22 cellular contexts compared by ENCODE assay signal in the genomic region with DNA sequence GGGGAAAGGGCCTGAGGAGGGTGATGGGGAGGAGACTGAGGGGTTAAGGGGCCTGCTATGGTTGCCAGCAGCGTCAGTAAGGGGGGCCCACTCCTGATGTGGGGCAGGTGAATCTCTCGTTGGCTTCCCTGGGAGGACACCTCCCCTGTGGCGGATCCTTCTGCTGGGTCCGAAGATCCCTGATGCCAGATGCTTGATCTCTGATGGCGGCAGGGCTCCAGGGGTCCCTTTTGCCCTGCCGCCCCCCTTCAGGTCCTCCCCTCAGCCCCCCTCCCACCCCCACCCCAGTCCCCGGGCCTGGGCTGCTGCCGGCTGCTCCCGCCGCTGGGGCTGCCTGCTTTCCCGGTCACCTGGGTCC. TPM values are rescaled to one million over a fixed set of nuclear protein-coding genes. Genes with fewer than 3 reads are reported as not detected.
A peak's percentile ranks its signal among the peaks of the same experiment; 100 is the strongest.
DNase-seq lines count a peak whose midpoint lies in the region; FAIRE-seq and TF ChIP-seq lines count a peak whose summit lies in the region.
"Had no signal": no experiment of that assay in that cellular context is flagged by ENCODE, and none has a peak within 500 bp of the region (broad histone marks: within the 10 kb centered on the region; RNA-seq: fewer than 3 reads in every experiment).

No MANE protein-coding gene starts in this region.

- no peaks in the 10 kb centered on the region for H3K9me3 ChIP-seq in H1 (ENCODE audit: insufficient read depth in 2 of 2, low read depth in 1 of 2, low read length in 1 of 2)
- no peaks in the 10 kb centered on the region for H3K9me3 ChIP-seq in mucosa of stomach (ENCODE audit: control insufficient read depth, low read length)
- H3K9me3 ChIP-seq: BLaER1 treated with 17β-estradiol and CSF1 and Interleukin-3, amounts not matched to agents 10 nM and 100 nM; left lung; mucosa of descending colon; SJCRH30; testis had no signal

- peaks cover 0 to 18% (median 12%) of the 10 kb centered on the region in 4 experiments; a peak in 6 of 7 replicates for H3K27me3 ChIP-seq in H1 (replicated peaks in 1 of 4; ENCODE audit: control insufficient read depth in 3 of 4, extremely low read depth in 1 of 4, insufficient read depth in 3 of 4, low read length in 3 of 4)
- peaks cover 11% of the 10 kb centered on the region for H3K27me3 ChIP-seq in mucosa of stomach (ENCODE audit: control insufficient read depth, insufficient read depth, low read length)
- H3K27me3 ChIP-seq: SJCRH30, testis had no signal

- no peak overlapping the region for H2BK120ac ChIP-seq in H1 (replicated peaks; ENCODE audit: low read depth, low read length)

- no peak overlapping the region for H3K23ac ChIP-seq in H1 (ENCODE audit: insufficient read length)

- POLR2A ChIA-PET in H1 (lab: Charles Lee; ENCODE audit: partially characterized antibody) = interaction anchor here (0.9 to 3.5 kb wide), 5 partner anchors 11 to 176 kb away, joined by 3 to 15 read pairs (median 4); partner anchors contain the start of genes C2CD4D and TUFT1

- no peak for TF ChIP-seq EP300 in H1 (IDR thresholded peaks at IDR 0.05; ENCODE audit: borderline replicate concordance in 1 of 2, low read depth in 2 of 2, low read length in 2 of 2)

- H3K79me1 ChIP-seq in H1 (ENCODE audit: low read depth, low read length) = no peaks in the 10 kb centered on the region; the same call in 1 of the 2 replicates

- H2BK15ac ChIP-seq in H1 (ENCODE audit: low read length) = no peak overlapping the region

- no peak overlapping the region for H3K56ac ChIP-seq in H1 (replicated peaks; ENCODE audit: insufficient read length, low read depth, low read length)

- 4% methylated on average over 4 of the region's 11 CpGs; no CpG with 5 or more reads in 1 of the 2 experiments for WGBS in H1 (ENCODE audit: extremely low coverage in 1 of 2, insufficient coverage in 1 of 2, insufficient read length in 1 of 2, insufficient replicate concordance in 2 of 2, low coverage in 1 of 2, low lambda C conversion rate in 2 of 2, missing lambda C conversion rate in 1 of 2), 2 experiments

- H3K4ac ChIP-seq in H1 (replicated peaks; ENCODE audit: insufficient read length, low read depth, low read length) = no peak overlapping the region

- no peak overlapping the region for H4K8ac ChIP-seq in H1 (ENCODE audit: extremely low read depth, insufficient read depth, low read length)

- H4K5ac ChIP-seq in H1 (ENCODE audit: insufficient read length, low read depth, low read length) = no peak overlapping the region

- no peak overlapping the region for H4K91ac ChIP-seq in H1 (replicated peaks; ENCODE audit: insufficient read length, low read length)

- no peak for TF ChIP-seq RAD21 in H1 (IDR thresholded peaks at IDR 0.05 in 1 of 2, conservative IDR thresholded peaks at IDR 0.05 in 1 of 2; ENCODE audit: low read depth in 2 of 2, low read length in 2 of 2)

- CTCF ChIA-PET in H1 (lab: Charles Lee; ENCODE audit: partially characterized antibody) = interaction anchor here (0.8 to 4.8 kb wide), 15 partner anchors 8 to 135 kb away, joined by 3 to 41 read pairs (median 5); no protein-coding TSS in a partner anchor

- H3K4me1 ChIP-seq in H1 (replicated peaks in 1 of 4; ENCODE audit: control insufficient read depth in 3 of 4, insufficient read depth in 4 of 4, low read length in 3 of 4) (peaks cover 2 to 8% (median 4%) of the 10 kb centered on the region in 4 experiments), mucosa of stomach (ENCODE audit: control insufficient read depth, insufficient read depth, low read length) (peaks cover 21% of the 10 kb centered on the region)
- H3K4me1 ChIP-seq: SJCRH30 had no signal

- no peak overlapping the region for H2AK5ac ChIP-seq in H1 (ENCODE audit: low read depth, low read length)

- FAIRE-seq in H1 (lab: Jason Lieb, UNC) = no peak

- H3K9ac ChIP-seq in H1 (replicated peaks in 1 of 4; ENCODE audit: extremely low read depth in 1 of 4, low read depth in 3 of 4, low read length in 3 of 4) = peak overlapping the region in 1 of 4 experiments; percentile 29; a peak in 1 of 7 replicates
- peak overlapping the region; percentile 27 for H3K9ac ChIP-seq in mucosa of stomach (ENCODE audit: low read length)
- H3K9ac ChIP-seq: BLaER1 treated with 17β-estradiol and CSF1 and Interleukin-3, amounts not matched to agents 10 nM and 100 nM had no signal

- DNase-seq in Jurkat, Clone E6-1 (ENCODE audit: low read depth, low spot score) = no peak
- DNase-seq in H1 (ENCODE audit: low read depth in 1 of 2, low spot score in 2 of 2) (no peak), NCI-H226 (no peak), SIG-M5 (lab: John Stamatoyannopoulos, UW) (no peak), foreskin melanocyte (no peak), NAMALWA (ENCODE audit: low spot score) (no peak)
- DNase-seq: activated CD4-positive, alpha-beta T cell treated with anti-CD3 and anti-CD28 coated beads, Interleukin-2, amount 10 ng/mL, durations not matched to agents 7 days and 5 days; activated CD8-positive, alpha-beta memory T cell treated with anti-CD3 and anti-CD28 coated beads, Interleukin-2, amount 50 U/mL, for 4 hours; brain microvascular endothelial cell; HFFc6; left lung; mucosa of descending colon; PC-3 had no signal

- H3K27ac ChIP-seq in 22Rv1 (peak overlapping the region; percentile 59), H1 (ENCODE audit: low read depth, low read length) (no peak overlapping the region)
- H3K27ac ChIP-seq: BLaER1 treated with 17β-estradiol and CSF1 and Interleukin-3, amounts not matched to agents 10 nM and 100 nM; brain microvascular endothelial cell; left lung; SJCRH30; testis had no signal

- no peaks in the 10 kb centered on the region for H3K79me2 ChIP-seq in H1 (ENCODE audit: control insufficient read depth in 1 of 2, insufficient read depth in 2 of 2, low read length in 2 of 2)

- H3K36me3 ChIP-seq in H1 (ENCODE audit: control insufficient read depth in 2 of 4, insufficient read depth in 4 of 4, low read length in 3 of 4) (no peaks in the 10 kb centered on the region), mucosa of stomach (ENCODE audit: control insufficient read depth, insufficient read depth, low read length) (no peaks in the 10 kb centered on the region)
- H3K36me3 ChIP-seq: BLaER1 treated with 17β-estradiol and CSF1 and Interleukin-3, amounts not matched to agents 10 nM and 100 nM; brain microvascular endothelial cell; left lung; SJCRH30 had no signal

- no peak overlapping the region; the same call in 1 of the 2 replicates for H3K18ac ChIP-seq in H1 (ENCODE audit: extremely low read depth, low read length)

- TF ChIP-seq CTCF in 22Rv1 (IDR thresholded peaks at IDR 0.05) = no peak
- no peak for TF ChIP-seq CTCF in H1 (IDR thresholded peaks at IDR 0.05; ENCODE audit: control extremely low read depth in 1 of 3, insufficient read depth in 1 of 3, low read depth in 1 of 3, low read length in 3 of 3)

- peak overlapping the region; percentile 76 to 97 for H3K4me2 ChIP-seq in H1 (ENCODE audit: insufficient read depth in 1 of 2, low read depth in 2 of 2, low read length in 2 of 2)

- H3K4me3 ChIP-seq in Jurkat, Clone E6-1 (ENCODE audit: low read length) = peak overlapping the region; percentile 21
- peak overlapping the region; percentile 29 to 60 (median 54); a peak in 7 of 8 replicates for H3K4me3 ChIP-seq in H1 (ENCODE audit: extremely low read depth in 1 of 4, insufficient read depth in 2 of 4, low read depth in 3 of 4, low read length in 4 of 4)
- H3K4me3 ChIP-seq in mucosa of stomach (ENCODE audit: low read length) = no peak overlapping the region
- H3K4me3 ChIP-seq: BLaER1 treated with 17β-estradiol and CSF1 and Interleukin-3, amounts not matched to agents 10 nM and 100 nM; left lung; mucosa of descending colon; SJCRH30 had no signal

- no peak overlapping the region for H2BK20ac ChIP-seq in H1 (ENCODE audit: low read length)

- no peak overlapping the region; the same call in 1 of the 2 replicates for H2BK5ac ChIP-seq in H1 (ENCODE audit: low read depth, low read length)

- H3K23me2 ChIP-seq in H1 (ENCODE audit: low read depth, low read length) = peaks cover 8% of the 10 kb centered on the region; the same call in 1 of the 2 replicates

- no peak overlapping the region for H2BK12ac ChIP-seq in H1 (ENCODE audit: low read depth, low read length)

- no peak overlapping the region for H2AFZ ChIP-seq in H1 (ENCODE audit: low read length)

- no peak overlapping the region for H3K14ac ChIP-seq in H1 (ENCODE audit: insufficient read length)

- no peak for TF ChIP-seq POLR2A in H1 (IDR thresholded peaks at IDR 0.05; ENCODE audit: control extremely low read depth in 1 of 2, low read depth in 2 of 2, low read length in 2 of 2)

- no peaks in the 10 kb centered on the region for H4K20me1 ChIP-seq in H1 (replicated peaks in 1 of 2; ENCODE audit: control insufficient read depth in 1 of 2, insufficient read depth in 2 of 2, low read length in 2 of 2)

RNA-seq across cellular contexts. Expression of gene CELF3, which starts 0.2 kb away (rescaled TPM):
- not detected for polyA plus RNA-seq in Jurkat, Clone E6-1 (2012; ENCODE audit: insufficient read depth, insufficient read length)
- 0.34 and 0.65 TPM in 2 replicates for total RNA-seq in H1 (2021; fragmentation: NEBNext Ultra II Directional; extraction: Animal tissue kit (Norgen Biotek cat#: 25700))
- polyA plus RNA-seq in H1 (2011; rRNA removed) = 1.2 and 1.3 TPM in 2 replicates
- 1.2 TPM for polyA plus RNA-seq in H1 (2011; cell fraction: cytosol; rRNA removed)
- polyA plus RNA-seq in H1 (2011; cell fraction: nucleus; rRNA removed) = 2.3 TPM
- polyA plus RNA-seq in H1 (2012, experiment 1 of 2) = 1.1 to 1.8 TPM (median 1.4 TPM) in 4 replicates
- polyA plus RNA-seq in H1 (2012, experiment 2 of 2) = 1.2 TPM
- 0.51 TPM for polyA plus RNA-seq in H1 (2013, experiment 1 of 2)
- 0.72 TPM for polyA plus RNA-seq in H1 (2013, experiment 2 of 2)
- 0.13 and 0.63 TPM in 2 replicates for polyA minus RNA-seq in H1 (2011; rRNA and poly(A)+ RNA removed)
- not detected for polyA minus RNA-seq in H1 (2011; cell fraction: cytosol; rRNA and poly(A)+ RNA removed)
- 1.3 TPM for polyA minus RNA-seq in H1 (2011; cell fraction: nucleus; rRNA and poly(A)+ RNA removed)
- total RNA-seq: A673; activated CD4-positive, alpha-beta T cell treated with anti-CD3 and anti-CD28 coated beads, Interleukin-2, amount 10 ng/mL, durations not matched to agents 7 days and 5 days; epithelial cell of proximal tubule; HFFc6; left lung; omental fat pad; SJCRH30; T-helper 1 cell treated with Interleukin-12 subunit alpha and Interleukin-12 subunit beta and Interleukin-4 antibody, amounts not matched to agents 30 ng/mL and 1 ng/mL, for 36 hours had no signal

RNA-seq across cellular contexts. Expression of gene RIIAD1, which starts 4.9 kb away (rescaled TPM):
- not detected for polyA plus RNA-seq in Jurkat, Clone E6-1 (2012; ENCODE audit: insufficient read depth, insufficient read length)
- not detected in 2 replicates for total RNA-seq in H1 (2021; fragmentation: NEBNext Ultra II Directional; extraction: Animal tissue kit (Norgen Biotek cat#: 25700))
- polyA plus RNA-seq in H1 (2011; rRNA removed) = not detected in 2 replicates
- not detected for polyA plus RNA-seq in H1 (2011; cell fraction: cytosol; rRNA removed)
- not detected for polyA plus RNA-seq in H1 (2011; cell fraction: nucleus; rRNA removed)
- polyA plus RNA-seq in H1 (2012, experiment 1 of 2) = 0.39 to 0.48 TPM in 2 of 4 replicates, not detected in the others
- polyA plus RNA-seq in H1 (2012, experiment 2 of 2) = not detected
- polyA plus RNA-seq in H1 (2013, experiment 1 of 2) = 0.87 TPM
- polyA plus RNA-seq in H1 (2013, experiment 2 of 2) = 0.74 TPM
- not detected in 2 replicates for polyA minus RNA-seq in H1 (2011; rRNA and poly(A)+ RNA removed)
- polyA minus RNA-seq in H1 (2011; cell fraction: cytosol; rRNA and poly(A)+ RNA removed) = not detected
- polyA minus RNA-seq in H1 (2011; cell fraction: nucleus; rRNA and poly(A)+ RNA removed) = not detected
- total RNA-seq: A673; activated CD4-positive, alpha-beta T cell treated with anti-CD3 and anti-CD28 coated beads, Interleukin-2, amount 10 ng/mL, durations not matched to agents 7 days and 5 days; epithelial cell of proximal tubule; HFFc6; mucosa of descending colon; omental fat pad; PC-3; SJCRH30; T-helper 1 cell treated with Interleukin-12 subunit alpha and Interleukin-12 subunit beta and Interleukin-4 antibody, amounts not matched to agents 30 ng/mL and 1 ng/mL, for 36 hours had no signal

RNA-seq across cellular contexts. Expression of gene MRPL9, which starts 46.9 kb away (rescaled TPM):
- polyA plus RNA-seq in Jurkat, Clone E6-1 (2012; ENCODE audit: insufficient read depth, insufficient read length) = 222 TPM
- total RNA-seq in H1 (2021; fragmentation: NEBNext Ultra II Directional; extraction: Animal tissue kit (Norgen Biotek cat#: 25700)) = 96.4 and 113 TPM in 2 replicates
- 64.7 and 74.9 TPM in 2 replicates for polyA plus RNA-seq in H1 (2011; rRNA removed)
- polyA plus RNA-seq in H1 (2011; cell fraction: cytosol; rRNA removed) = 81.9 TPM
- polyA plus RNA-seq in H1 (2011; cell fraction: nucleus; rRNA removed) = 80.9 TPM
- 90.9 to 124 TPM (median 106 TPM) in 4 replicates for polyA plus RNA-seq in H1 (2012, experiment 1 of 2)
- polyA plus RNA-seq in H1 (2012, experiment 2 of 2) = 102 TPM
- polyA plus RNA-seq in H1 (2013, experiment 1 of 2) = 69.8 TPM
- polyA plus RNA-seq in H1 (2013, experiment 2 of 2) = 74.0 TPM
- 56.2 and 74.3 TPM in 2 replicates for polyA minus RNA-seq in H1 (2011; rRNA and poly(A)+ RNA removed)
- polyA minus RNA-seq in H1 (2011; cell fraction: cytosol; rRNA and poly(A)+ RNA removed) = 48.1 TPM
- polyA minus RNA-seq in H1 (2011; cell fraction: nucleus; rRNA and poly(A)+ RNA removed) = 50.0 TPM
